ENCODE assay signal across 14 cellular contexts in the genomic region with DNA sequence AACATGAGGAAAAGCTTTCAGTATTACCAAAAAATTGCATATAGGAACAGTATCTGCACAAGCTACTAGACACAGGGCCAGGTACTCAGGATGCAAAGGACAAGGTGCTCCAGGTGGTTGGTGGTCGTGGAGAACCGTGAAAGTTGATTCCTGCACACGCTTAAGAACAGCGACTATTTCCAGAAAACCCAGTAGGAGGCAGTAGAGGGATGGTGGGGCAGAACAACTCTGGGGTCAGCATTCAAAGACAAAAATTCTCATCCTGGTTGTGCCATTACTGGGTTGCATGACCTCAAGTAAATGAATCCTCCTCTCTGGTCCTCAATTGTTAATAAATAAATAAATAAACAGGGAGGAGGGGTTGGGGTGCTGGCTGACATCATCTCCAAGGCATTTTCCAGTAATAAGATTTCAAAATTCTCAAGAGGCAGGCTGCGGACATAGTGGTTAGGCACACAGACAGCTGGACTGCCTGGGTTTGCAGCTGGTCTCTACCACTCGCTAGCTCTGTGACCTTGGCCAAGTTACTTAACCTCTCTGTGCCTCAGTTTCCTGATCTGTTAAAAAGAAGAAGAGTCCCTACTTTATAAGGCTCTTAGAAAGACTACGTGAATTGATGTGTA.
DNase-seq lines count a peak whose midpoint lies in the region; ATAC-seq, FAIRE-seq and TF ChIP-seq lines count a peak whose summit lies in the region.
"Had no signal": no experiment of that assay in that cellular context is flagged by ENCODE, and none has a peak within 500 bp of the region (broad histone marks: within the 10 kb centered on the region; RNA-seq: fewer than 3 reads in every experiment).

No MANE protein-coding gene starts in this region.

- no peak overlapping the region for H3K27ac Mint-ChIP-seq in activated CD4-positive, alpha-beta T cell treated with anti-CD3 and anti-CD28 coated beads for 36 hours
- H3K27ac Mint-ChIP-seq: activated naive CD8-positive, alpha-beta T cell treated with anti-CD3 and anti-CD28 coated beads, Interleukin-2, amount 10 ng/mL, durations not matched to agents 7 days and 5 days; T-helper 17 cell had no signal

- no peak overlapping the region for H3K23ac ChIP-seq in H1 (ENCODE audit: insufficient read length)

- H3K4me3 ChIP-seq in Karpas-422 (ENCODE audit: low read length), result no peak overlapping the region
- no peak overlapping the region for H3K4me3 ChIP-seq in H1 (ENCODE audit: extremely low read depth in 1 of 4, insufficient read depth in 2 of 4, low read depth in 3 of 4, low read length in 4 of 4)
- H3K4me3 ChIP-seq in upper lobe of right lung, result no peak overlapping the region
- no peak overlapping the region for H3K4me3 ChIP-seq in mucosa of descending colon

- H3K9ac ChIP-seq in Karpas-422 (ENCODE audit: low read length) (no peak overlapping the region), H1 (replicated peaks in 1 of 4; ENCODE audit: extremely low read depth in 1 of 4, low read depth in 3 of 4, low read length in 3 of 4) (no peak overlapping the region)

- H3K56ac ChIP-seq in H1 (replicated peaks; ENCODE audit: insufficient read length, low read depth, low read length), result no peak overlapping the region

- no peaks in the 10 kb centered on the region for H3K79me1 ChIP-seq in H1 (ENCODE audit: low read depth, low read length)

- no peaks in the 10 kb centered on the region for H3K23me2 ChIP-seq in H1 (ENCODE audit: low read depth, low read length)

- TF ChIP-seq CTCF in H1 (IDR thresholded peaks at IDR 0.05; ENCODE audit: control extremely low read depth in 1 of 3, insufficient read depth in 1 of 3, low read depth in 1 of 3, low read length in 3 of 3) (peak; percentile 42 to 72 (median 62)), upper lobe of right lung (IDR thresholded peaks at IDR 0.05) (no peak), mucosa of descending colon (IDR thresholded peaks at IDR 0.05) (no peak)

- no peaks in the 10 kb centered on the region for H3K9me2 ChIP-seq in Karpas-422 (replicated peaks; ENCODE audit: insufficient read depth, low read length)

- no peak overlapping the region for H2BK5ac ChIP-seq in H1 (ENCODE audit: low read depth, low read length)

- no peaks in the 10 kb centered on the region for H3K36me3 Mint-ChIP-seq in activated CD4-positive, alpha-beta T cell treated with anti-CD3 and anti-CD28 coated beads for 36 hours (ENCODE audit: low read depth)
- H3K36me3 Mint-ChIP-seq: activated naive CD8-positive, alpha-beta T cell treated with anti-CD3 and anti-CD28 coated beads, Interleukin-2, amount 10 ng/mL, durations not matched to agents 7 days and 5 days had no signal

- no peak overlapping the region for H2BK120ac ChIP-seq in H1 (replicated peaks; ENCODE audit: low read depth, low read length)

- H3K9me3 ChIP-seq in Karpas-422 (ENCODE audit: low read length) (no peaks in the 10 kb centered on the region), H1 (ENCODE audit: insufficient read depth in 2 of 2, low read depth in 1 of 2, low read length in 1 of 2) (no peaks in the 10 kb centered on the region), upper lobe of right lung (no peaks in the 10 kb centered on the region), mucosa of descending colon (no peaks in the 10 kb centered on the region)
- H3K9me3 ChIP-seq: testis had no signal

- H3K4me1 ChIP-seq in Karpas-422 (ENCODE audit: low read length), result peaks cover 19% of the 10 kb centered on the region
- H3K4me1 ChIP-seq in H1 (replicated peaks in 1 of 4; ENCODE audit: control insufficient read depth in 3 of 4, insufficient read depth in 4 of 4, low read length in 3 of 4), result peaks cover 0 to 7% (median 1%) of the 10 kb centered on the region in 4 experiments; a peak in 3 of 7 replicates
- H3K4me1 ChIP-seq in upper lobe of right lung, result no peaks in the 10 kb centered on the region
- H3K4me1 ChIP-seq in mucosa of descending colon (ENCODE audit: low read depth), result no peaks in the 10 kb centered on the region
- H3K4me1 ChIP-seq: testis had no signal

- no peaks in the 10 kb centered on the region for H3K9me3 Mint-ChIP-seq in activated CD4-positive, alpha-beta T cell treated with anti-CD3 and anti-CD28 coated beads for 36 hours (ENCODE audit: low read depth)
- H3K9me3 Mint-ChIP-seq: activated naive CD8-positive, alpha-beta T cell treated with anti-CD3 and anti-CD28 coated beads, Interleukin-2, amount 10 ng/mL, durations not matched to agents 7 days and 5 days had no signal

- H3K27me3 ChIP-seq in Karpas-422 (ENCODE audit: low read length) (no peaks in the 10 kb centered on the region), H1 (replicated peaks in 1 of 4; ENCODE audit: control insufficient read depth in 3 of 4, extremely low read depth in 1 of 4, insufficient read depth in 3 of 4, low read length in 3 of 4) (0 out of 7 replicates have a peak, but pooled peaks cover 0 to 4% (median 0%) of the 10 kb centered on the region in 4 experiments), upper lobe of right lung (peaks cover 19% of the 10 kb centered on the region)
- H3K27me3 ChIP-seq: testis had no signal

- no peak for TF ChIP-seq EP300 in H1 (IDR thresholded peaks at IDR 0.05; ENCODE audit: borderline replicate concordance in 1 of 2, low read depth in 2 of 2, low read length in 2 of 2)

- H3K4me3 Mint-ChIP-seq in activated CD4-positive, alpha-beta T cell treated with anti-CD3 and anti-CD28 coated beads for 36 hours, result no peak overlapping the region
- H3K4me3 Mint-ChIP-seq: activated naive CD8-positive, alpha-beta T cell treated with anti-CD3 and anti-CD28 coated beads, Interleukin-2, amount 10 ng/mL, durations not matched to agents 7 days and 5 days; T-helper 17 cell had no signal

- peak; percentile 40 to 54; a peak in 3 of 4 replicates for TF ChIP-seq RAD21 in H1 (IDR thresholded peaks at IDR 0.05 in 1 of 2, conservative IDR thresholded peaks at IDR 0.05 in 1 of 2; ENCODE audit: low read depth in 2 of 2, low read length in 2 of 2)

- CTCF ChIA-PET in activated CD4-positive, alpha-beta T cell treated with anti-CD3 and anti-CD28 coated beads for 36 hours (lab: Charles Lee), result interaction anchor here (0.6 to 0.8 kb wide), 4 partner anchors 18 to 1049 kb away, joined by 3 read pairs; no protein-coding TSS in a partner anchor
- CTCF ChIA-PET in H1 (lab: Charles Lee; ENCODE audit: partially characterized antibody), result interaction anchor here (0.6 to 7.9 kb wide), 38 partner anchors 9 to 1101 kb away, joined by 3 to 87 read pairs (median 4); no protein-coding TSS in a partner anchor

- no peaks in the 10 kb centered on the region for H3K4me1 Mint-ChIP-seq in activated CD4-positive, alpha-beta T cell treated with anti-CD3 and anti-CD28 coated beads for 36 hours

- WGBS in H1 (ENCODE audit: extremely low coverage in 1 of 2, insufficient coverage in 1 of 2, insufficient read length in 1 of 2, insufficient replicate concordance in 2 of 2, low coverage in 1 of 2, low lambda C conversion rate in 2 of 2, missing lambda C conversion rate in 1 of 2), 2 experiments, result 84% methylated on average over 7 of the region's 7 CpGs; no CpG with 5 or more reads in 1 of the 2 experiments

- peak; percentile 7 for DNase-seq in activated CD4-positive, alpha-beta T cell treated with anti-CD3 and anti-CD28 coated beads for 36 hours
- no peak for DNase-seq in activated CD4-positive, alpha-beta T cell treated with anti-CD3 and anti-CD28 coated beads, Interleukin-2, amount 50 U/mL, for 48 hours
- DNase-seq in Karpas-422 (peak; percentile 64), H1 (ENCODE audit: low read depth in 1 of 2, low spot score in 2 of 2) (no peak), upper lobe of right lung (peak; percentile 31), NCI-H510A (lab: John Stamatoyannopoulos, UW) (no peak), mucosa of descending colon (no peak)
- DNase-seq: activated CD4-positive, alpha-beta T cell treated with anti-CD3 and anti-CD28 coated beads for 4 hours; activated naive CD8-positive, alpha-beta T cell treated with anti-CD3 and anti-CD28 coated beads, Interleukin-2, amount 10 ng/mL, durations not matched to agents 7 days and 5 days; T-helper 17 cell had no signal

- H3K27me3 Mint-ChIP-seq in activated CD4-positive, alpha-beta T cell treated with anti-CD3 and anti-CD28 coated beads for 36 hours, result peaks cover 30% of the 10 kb centered on the region

- no peak overlapping the region for H2AK5ac ChIP-seq in H1 (ENCODE audit: low read depth, low read length)

- intact Hi-C loops in activated CD4-positive, alpha-beta T cell treated with anti-CD3 and anti-CD28 coated beads for 36 hours (cut with DNase I, micrococcal nuclease), result loop anchor here in 1 of 2 experiments (2.0 kb wide), 1 partner anchor 75 kb away; no protein-coding TSS in a partner anchor
- intact Hi-C loops in upper lobe of right lung (cut with DNase I) (no loop called here), mucosa of descending colon (cut with DNase I, micrococcal nuclease) (loop anchor here in 1 of 2 donors (10.0 kb wide), 1 partner anchor 741 kb away; no protein-coding TSS in a partner anchor)

- no peak overlapping the region for H4K5ac ChIP-seq in H1 (ENCODE audit: insufficient read length, low read depth, low read length)

- H4K20me1 ChIP-seq in Karpas-422 (ENCODE audit: insufficient read depth, low read depth, low read length) (no peaks in the 10 kb centered on the region), H1 (replicated peaks in 1 of 2; ENCODE audit: control insufficient read depth in 1 of 2, insufficient read depth in 2 of 2, low read length in 2 of 2) (no peaks in the 10 kb centered on the region)

- H2AFZ ChIP-seq in Karpas-422 (ENCODE audit: low read length) (no peak overlapping the region), H1 (ENCODE audit: low read length) (peak overlapping the region; percentile 54; the same call in 1 of the 2 replicates)

- ATAC-seq in activated CD4-positive, alpha-beta T cell treated with anti-CD3 and anti-CD28 coated beads for 36 hours, result no peak
- ATAC-seq in upper lobe of right lung, result peak; percentile 32
- no peak for ATAC-seq in GM18868 (IDR thresholded peaks at IDR 0.05; ENCODE audit: unreplicated experiment)
- no peak for ATAC-seq in mucosa of descending colon
- ATAC-seq: T-helper 17 cell had no signal

- no peak overlapping the region for H2BK12ac ChIP-seq in H1 (ENCODE audit: low read depth, low read length)

- POLR2A ChIA-PET in activated CD4-positive, alpha-beta T cell treated with anti-CD3 and anti-CD28 coated beads for 36 hours (lab: Charles Lee), result no interaction called here
- POLR2A ChIA-PET in H1 (lab: Charles Lee; ENCODE audit: partially characterized antibody), result no interaction called here

- peak overlapping the region; percentile 41 for H4K91ac ChIP-seq in H1 (replicated peaks; ENCODE audit: insufficient read length, low read length)

- no peak for TF ChIP-seq POLR2A in H1 (IDR thresholded peaks at IDR 0.05; ENCODE audit: control extremely low read depth in 1 of 2, low read depth in 2 of 2, low read length in 2 of 2)

- H3K79me2 ChIP-seq in Karpas-422 (ENCODE audit: low read length) (no peaks in the 10 kb centered on the region), H1 (ENCODE audit: control insufficient read depth in 1 of 2, insufficient read depth in 2 of 2, low read length in 2 of 2) (no peaks in the 10 kb centered on the region)

- no peak overlapping the region for H2BK20ac ChIP-seq in H1 (ENCODE audit: low read length)

- no peak overlapping the region for H3K4me2 ChIP-seq in Karpas-422 (ENCODE audit: low read depth, low read length, poor library complexity, severe bottlenecking)
- H3K4me2 ChIP-seq in H1 (ENCODE audit: insufficient read depth in 1 of 2, low read depth in 2 of 2, low read length in 2 of 2), result 0 out of 4 replicates have a peak overlapping the region, but pooled peaks of 1 of the 2 experiments have one; percentile 30

- H4K8ac ChIP-seq in H1 (ENCODE audit: extremely low read depth, insufficient read depth, low read length), result no peak overlapping the region

- FAIRE-seq in H1 (lab: Jason Lieb, UNC), result peak; percentile 32
- FAIRE-seq: bronchial epithelial cell, G401.6 had no signal

- H3K36me3 ChIP-seq in Karpas-422 (ENCODE audit: insufficient read depth, low read length), result peaks cover 10% of the 10 kb centered on the region; the same call in 1 of the 2 replicates
- no peaks in the 10 kb centered on the region for H3K36me3 ChIP-seq in H1 (ENCODE audit: control insufficient read depth in 2 of 4, insufficient read depth in 4 of 4, low read length in 3 of 4)
- H3K36me3 ChIP-seq in upper lobe of right lung, result no peaks in the 10 kb centered on the region
- no peaks in the 10 kb centered on the region for H3K36me3 ChIP-seq in mucosa of descending colon (ENCODE audit: low read depth)

- no peak overlapping the region for H3K14ac ChIP-seq in H1 (ENCODE audit: insufficient read length)

- H3K27ac ChIP-seq in Karpas-422 (ENCODE audit: low read length) (no peak overlapping the region), H1 (ENCODE audit: low read depth, low read length) (no peak overlapping the region), upper lobe of right lung (no peak overlapping the region)
- H3K27ac ChIP-seq: testis had no signal

- H2BK15ac ChIP-seq in H1 (ENCODE audit: low read length), result no peak overlapping the region

- no peak overlapping the region for H3K18ac ChIP-seq in H1 (ENCODE audit: extremely low read depth, low read length)

- H3K4ac ChIP-seq in H1 (replicated peaks; ENCODE audit: insufficient read length, low read depth, low read length), result no peak overlapping the region

Comparison
In these comparisons a context has a peak if more than half of its experiments do, and no peak if none do; other contexts are left out.
1. DNase-seq: peak in activated CD4-positive, alpha-beta T cell treated with anti-CD3 and anti-CD28 coated beads for 36 hours (single experiment), Karpas-422 (single experiment) and upper lobe of right lung (single experiment); none in activated CD4-positive, alpha-beta T cell treated with anti-CD3 and anti-CD28 coated beads, Interleukin-2, amount 50 U/mL, for 48 hours (0 of 2), H1 (0 of 2), NCI-H510A (single experiment) and mucosa of descending colon (0 of 3).
2. CTCF ChIP-seq: peak in H1 (3 of 3); none in upper lobe of right lung (single experiment) and mucosa of descending colon (single experiment).